ENCODE assay signal across 9 cellular contexts in the genomic region with DNA sequence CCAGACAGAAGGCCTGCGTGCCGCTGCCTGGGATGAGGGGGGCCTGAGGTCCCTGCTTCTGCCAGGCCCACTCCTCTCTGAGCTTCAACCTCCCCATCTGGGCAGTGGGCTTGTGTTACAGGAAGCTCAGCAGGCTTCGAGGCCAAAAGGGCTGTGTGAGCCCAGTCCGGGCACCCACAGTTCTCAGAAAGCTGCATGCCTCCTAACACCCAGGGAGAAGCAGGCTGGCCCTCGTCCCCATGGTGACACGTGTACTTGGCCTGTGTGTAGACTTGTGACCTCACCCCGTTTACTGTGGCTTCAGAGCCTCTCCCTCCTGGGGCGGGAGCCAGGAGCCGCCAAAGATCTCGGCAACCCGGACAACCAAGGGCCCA. TPM values are rescaled to one million over a fixed set of nuclear protein-coding genes. Genes with fewer than 3 reads are reported as not detected.
DNase-seq lines count a peak whose midpoint lies in the region; ATAC-seq and TF ChIP-seq lines count a peak whose summit lies in the region.
"Had no signal": no experiment of that assay in that cellular context is flagged by ENCODE, and none has a peak within 500 bp of the region (broad histone marks: within the 10 kb centered on the region; RNA-seq: fewer than 3 reads in every experiment).

No MANE protein-coding gene starts in this region.

- H3K36me3 ChIP-seq in NT2/D1 (ENCODE audit: insufficient read depth, insufficient read length, low read length) = no peaks in the 10 kb centered on the region
- H3K36me3 ChIP-seq in skeletal muscle satellite cell (ENCODE audit: insufficient read depth, low read length) = no peaks in the 10 kb centered on the region

- ATAC-seq in foreskin keratinocyte = peak; percentile 13
- no peak for ATAC-seq in GM19455 (IDR thresholded peaks at IDR 0.05; ENCODE audit: unreplicated experiment)

- H3K9me3 ChIP-seq in NT2/D1 (ENCODE audit: insufficient read depth, low read length) (no peaks in the 10 kb centered on the region), skeletal muscle satellite cell (replicated peaks; ENCODE audit: low read length) (peaks cover 6% of the 10 kb centered on the region)

- peaks cover 3% of the 10 kb centered on the region for H3K27me3 ChIP-seq in NT2/D1 (ENCODE audit: insufficient read depth, insufficient read length)
- H3K27me3 ChIP-seq in foreskin keratinocyte = peaks cover 8% of the 10 kb centered on the region
- H3K27me3 ChIP-seq in skeletal muscle satellite cell (ENCODE audit: control insufficient read depth, insufficient read depth, low read length) = peaks cover 11% of the 10 kb centered on the region

- peak overlapping the region; percentile 19 for H3K4me2 ChIP-seq in skeletal muscle satellite cell (ENCODE audit: low read length)

- TF ChIP-seq CTCF in foreskin keratinocyte (conservative IDR thresholded peaks at IDR 0.05) = no peak

- DNase-seq in GM03348 (ENCODE audit: low spot score) = peak; percentile 90
- no peak for DNase-seq in NT2/D1 (ENCODE audit: low read depth, low spot score)
- no peak for DNase-seq in foreskin keratinocyte
- DNase-seq in NCI-H2081 treated with DMSO at 0.1 percent for 48 hours (lab: John Stamatoyannopoulos, UW) = no peak
- no peak for DNase-seq in stimulated activated naive CD4-positive, alpha-beta T cell treated with Interleukin-2 at 50 U/mL for 16 hours (lab: John Stamatoyannopoulos, UW)
- DNase-seq in stimulated activated CD4-positive, alpha-beta T cell treated with anti-CD3 and anti-CD28 coated beads, Interleukin-12 subunit alpha, Interleukin-12 subunit beta, amount 100 ng/mL, for 4 hours = no peak

- no peak overlapping the region for H3K4me3 ChIP-seq in NT2/D1 (ENCODE audit: insufficient read length, low read depth)
- H3K4me3 ChIP-seq in skeletal muscle satellite cell (ENCODE audit: low read length) = no peak overlapping the region

- H3K27ac ChIP-seq in foreskin keratinocyte = no peak overlapping the region

- H3K4me1 ChIP-seq in NT2/D1 (ENCODE audit: insufficient read depth, insufficient read length) (peaks cover 32% of the 10 kb centered on the region), foreskin keratinocyte (no peaks in the 10 kb centered on the region), skeletal muscle satellite cell (ENCODE audit: control insufficient read depth, insufficient read depth, low read length) (peaks cover 27% of the 10 kb centered on the region)

- peak overlapping the region; percentile 64 for H3K9ac ChIP-seq in NT2/D1 (ENCODE audit: insufficient read length, low read depth)
- H3K9ac ChIP-seq in skeletal muscle satellite cell (ENCODE audit: low read depth, low read length) = no peak overlapping the region

RNA-seq across cellular contexts. Expression of a gene that starts 2.2 kb away (rescaled TPM):
- total RNA-seq in foreskin keratinocyte = not detected in 2 replicates
- not detected in 2 replicates for polyA plus RNA-seq in foreskin keratinocyte
- total RNA-seq in skeletal muscle satellite cell (2012; rRNA removed) = not detected in 2 replicates
- polyA plus RNA-seq: IgD-negative memory B cell had no signal

RNA-seq across cellular contexts. Expression of a gene that starts 41.2 kb away (rescaled TPM):
- total RNA-seq in foreskin keratinocyte = 17.7 and 21.5 TPM in 2 replicates
- 15.9 and 17.6 TPM in 2 replicates for polyA plus RNA-seq in foreskin keratinocyte
- total RNA-seq in skeletal muscle satellite cell (2012; rRNA removed) = 1.3 and 2.0 TPM in 2 replicates
